33 cellular contexts compared by ENCODE assay signal in the genomic region with DNA sequence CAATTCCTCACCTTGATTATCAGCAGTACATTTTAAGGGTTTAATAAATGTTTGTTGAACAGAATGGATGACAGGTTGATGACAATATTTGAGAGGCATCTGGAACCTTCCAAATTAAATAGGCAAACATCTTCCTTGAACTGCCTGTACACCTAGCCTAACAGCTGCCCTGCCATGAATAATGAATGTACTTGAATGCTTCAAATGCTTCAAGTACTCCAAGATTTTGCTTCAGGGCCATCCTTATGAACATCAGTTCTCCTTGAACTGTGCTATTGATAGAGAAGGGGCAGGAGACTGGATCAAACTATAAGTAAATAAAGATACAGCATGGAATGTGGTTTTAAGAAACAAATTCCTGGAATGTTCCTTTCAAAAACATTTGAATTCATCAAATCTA.
"Had no signal": no experiment of that assay in that cellular context is flagged by ENCODE, and none has a peak within 500 bp of the region (broad histone marks: within the 10 kb centered on the region; RNA-seq: fewer than 3 reads in every experiment).

No MANE protein-coding gene starts in this region.

- H3K4me3 ChIP-seq: MG63 had no signal

- H3K27me3 ChIP-seq: MG63 had no signal

- DNase-seq: Karpas-422, Kasumi-1, MG63, MV-4-11, NCI-H1048, NCI-H1092, NCI-H1092 treated with DMSO at 0.1 percent for 48 hours, NCI-H1105, NCI-H1105 treated with DMSO at 0.1 percent for 48 hours, NCI-H1417, NCI-H1417 treated with DMSO at 0.1 percent for 48 hours, NCI-H1436, NCI-H1436 treated with DMSO at 0.1 percent for 48 hours, NCI-H146, NCI-H1694, NCI-H1694 treated with DMSO at 0.1 percent for 48 hours, NCI-H187, NCI-H187 treated with DMSO at 0.1 percent for 48 hours, NCI-H1930, NCI-H2029, NCI-H2029 treated with DMSO at 0.1 percent for 48 hours, NCI-H2081, NCI-H2081 treated with DMSO at 0.1 percent for 48 hours, NCI-H2107, NCI-H2171, NCI-H2171 treated with DMSO at 0.1 percent for 48 hours, NCI-H2227 treated with DMSO at 0.1 percent for 48 hours, NCI-H226, NCI-H345, NCI-H446, NCI-H446 treated with DMSO at 0.1 percent for 48 hours, NCI-H510A, NCI-H510A treated with DMSO at 0.1 percent for 48 hours had no signal

- H3K36me3 ChIP-seq: MG63 had no signal

- H3K9me3 ChIP-seq: MG63 had no signal
